ENCODE assay signal across 25 cellular contexts in genomic region chr2:575030-575727, GRCh38.
"Had no signal": no experiment of that assay in that cellular context is flagged by ENCODE, and none has a peak within 500 bp of the region (broad histone marks: within the 10 kb centered on the region; RNA-seq: fewer than 3 reads in every experiment).

No MANE protein-coding gene starts in this region.

- FAIRE-seq: endometrium, frontal cortex, islet of Langerhans had no signal

- H3K4me1 ChIP-seq: heart right ventricle, left lung, lower lobe of right lung, parathyroid adenoma, psoas muscle, spleen, transverse colon, uterus had no signal

- ATAC-seq: esophagus mucosa; left lung; lower lobe of right lung; psoas muscle; sciatic nerve; stimulated activated naive B cell treated with anti-CD40 and anti-IgM and Interleukin-4, amounts not matched to agents 10 μg/mL and 1 μg/mL and 100 μg/mL, for 72 hours; stimulated activated naive CD8-positive, alpha-beta T cell treated with anti-CD3 and anti-CD28 coated beads, Interleukin-15, amount 100 ng/mL, for 72 hours had no signal

- H3K4me3 ChIP-seq: coronary artery, heart right ventricle, left lung, lower lobe of right lung, psoas muscle, spleen, thoracic aorta, transverse colon, uterus had no signal

- H3K27me3 ChIP-seq: transverse colon, uterus had no signal

- DNase-seq: effector CD8-positive, alpha-beta T cell; heart right ventricle; hypothalamus; left lung; lower lobe of right lung; midbrain; naive B cell; psoas muscle; retina; spleen; stimulated activated CD4-positive, alpha-beta T cell treated with anti-CD3 and anti-CD28 coated beads, Interleukin-15, amount 100 ng/mL, for 24 hours; stimulated activated CD4-positive, alpha-beta T cell treated with anti-CD3 and anti-CD28 coated beads, Interleukin-1b, Interleukin-23, amount 100 ng/mL, for 48 hours; stimulated activated CD4-positive, alpha-beta T cell treated with anti-CD3 and anti-CD28 coated beads, Interleukin-4, amount 100 ng/mL, for 4 hours; stimulated activated naive B cell treated with anti-CD40 and anti-IgM and Interleukin-4, amounts not matched to agents 10 μg/mL and 1 μg/mL and 100 μg/mL, for 72 hours; stimulated activated naive CD8-positive, alpha-beta T cell treated with anti-CD3 and anti-CD28 coated beads, Interleukin-15, amount 100 ng/mL, for 72 hours; transverse colon had no signal

- H3K9me3 ChIP-seq: lower lobe of right lung had no signal

- H3K36me3 ChIP-seq: heart right ventricle, left lung, lower lobe of right lung, spleen, thoracic aorta, transverse colon, uterus had no signal

- H3K27ac ChIP-seq: heart right ventricle, left lung, lower lobe of right lung, parathyroid adenoma, psoas muscle, spleen, thoracic aorta, transverse colon had no signal
